In genomic region chr7:26515462-26515861, GRCh38 we compare ENCODE assay signal across 14 cellular contexts.
DNase-seq lines count a peak whose midpoint lies in the region; ATAC-seq, FAIRE-seq and TF ChIP-seq lines count a peak whose summit lies in the region.
"Had no signal": no experiment of that assay in that cellular context is flagged by ENCODE, and none has a peak within 500 bp of the region (broad histone marks: within the 10 kb centered on the region; RNA-seq: fewer than 3 reads in every experiment).

No MANE protein-coding gene starts in this region.

- H3K23ac ChIP-seq in neuronal stem cell (ENCODE audit: low read depth, low read length, poor library complexity) = no peak overlapping the region

- peaks cover 3% of the 10 kb centered on the region for H3K4me1 ChIP-seq in PC-3 (ENCODE audit: insufficient read depth, low read length)
- H3K4me1 ChIP-seq in neuronal stem cell (ENCODE audit: control insufficient read depth in 2 of 2, insufficient read depth in 1 of 2, low read depth in 1 of 2, low read length in 2 of 2) = no peaks in the 10 kb centered on the region
- H3K4me1 ChIP-seq: gastrocnemius medialis had no signal

- BruUV-seq in Calu3 (replicated peaks; lab: Mats Ljungman, UMichigan) (no TSS peak), PC-3 (replicated peaks; lab: Mats Ljungman, UMichigan) (no TSS peak)

- no peak overlapping the region for H3K4me2 ChIP-seq in PC-3 (ENCODE audit: low read length)
- H3K4me2 ChIP-seq in neuronal stem cell (ENCODE audit: insufficient read depth, low read length, poor library complexity, severe bottlenecking) = no peak overlapping the region
- H3K4me2 ChIP-seq: neural progenitor cell had no signal

- H3K27me3 Mint-ChIP-seq in Calu3 (ENCODE audit: unreplicated experiment) = no peaks in the 10 kb centered on the region

- H3K9ac ChIP-seq in PC-3 (ENCODE audit: low read length) = no peak overlapping the region
- H3K9ac ChIP-seq in neuronal stem cell (ENCODE audit: low read depth, low read length, poor library complexity) = no peak overlapping the region
- H3K9ac ChIP-seq: neural progenitor cell had no signal

- H3K27ac ChIP-seq in PC-3 (ENCODE audit: low read length) (no peak overlapping the region), neuronal stem cell (replicated peaks; ENCODE audit: low read length) (no peak overlapping the region)
- H3K27ac ChIP-seq: gastrocnemius medialis, neural progenitor cell had no signal

- H2AFZ ChIP-seq in PC-3 (ENCODE audit: low read length) (no peak overlapping the region), neuronal stem cell (ENCODE audit: low read length) (no peak overlapping the region)
- H2AFZ ChIP-seq: neural progenitor cell had no signal

- no peak overlapping the region for H3K18ac ChIP-seq in neuronal stem cell (ENCODE audit: low read length)

- H3K36me3 Mint-ChIP-seq in Calu3 (ENCODE audit: insufficient read depth, unreplicated experiment) = peaks cover 4% of the 10 kb centered on the region
- H3K36me3 Mint-ChIP-seq: neural progenitor cell had no signal

- FAIRE-seq in HTR-8/SVneo (lab: Jason Lieb, UNC) = no peak
- FAIRE-seq: GM18507 had no signal

- no peak overlapping the region for H3K4me3 ChIP-seq in PC-3 (ENCODE audit: low read length)
- H3K4me3 ChIP-seq in neuronal stem cell (ENCODE audit: low read length in 2 of 2) = no peak overlapping the region
- H3K4me3 ChIP-seq: gastrocnemius medialis, neural progenitor cell had no signal

- H4K91ac ChIP-seq in neuronal stem cell (ENCODE audit: low read depth, low read length, poor library complexity) = no peak overlapping the region

- no peaks in the 10 kb centered on the region for H3F3A ChIP-seq in PC-3 (ENCODE audit: low read length, unreplicated experiment)

- peaks cover 2% of the 10 kb centered on the region for H3K9me3 Mint-ChIP-seq in Calu3 (ENCODE audit: low read depth, unreplicated experiment)

- H4K8ac ChIP-seq in neuronal stem cell (ENCODE audit: low read depth, low read length) = no peak overlapping the region

- CTCF ChIA-PET in Calu3 (lab: Charles Lee) = interaction anchor here (0.5 to 2.2 kb wide), 15 partner anchors 9 to 1687 kb away, joined by 3 to 8 read pairs (median 4); no protein-coding TSS in a partner anchor
- CTCF ChIA-PET in PC-3 (lab: Charles Lee) = no interaction called here

- no peak overlapping the region for H2BK120ac ChIP-seq in neuronal stem cell (ENCODE audit: low read depth, low read length)

- TF ChIP-seq CTCF in Calu3 (IDR thresholded peaks at IDR 0.05; ENCODE audit: unreplicated experiment) = no peak
- no peak for TF ChIP-seq CTCF in PC-3 (conservative IDR thresholded peaks at IDR 0.05; ENCODE audit: low read depth, low read length)

- H3K36me3 ChIP-seq in PC-3 (ENCODE audit: low read depth, low read length) (no peaks in the 10 kb centered on the region), neuronal stem cell (replicated peaks in 1 of 2; ENCODE audit: control insufficient read depth in 2 of 2, insufficient read depth in 2 of 2, low read length in 2 of 2) (no peaks in the 10 kb centered on the region)
- H3K36me3 ChIP-seq: gastrocnemius medialis, neural progenitor cell had no signal

- POLR2A ChIA-PET in PC-3 (lab: Charles Lee; ENCODE audit: unreplicated experiment) = no interaction called here

- H3K4me3 Mint-ChIP-seq in Calu3 (ENCODE audit: low read depth, unreplicated experiment) = no peak overlapping the region
- H3K4me3 Mint-ChIP-seq: neural progenitor cell had no signal

- H3K27me3 ChIP-seq in PC-3 (ENCODE audit: low read length) (no peaks in the 10 kb centered on the region), neuronal stem cell (ENCODE audit: control insufficient read depth in 3 of 3, insufficient read depth in 3 of 3, low read depth in 1 of 3, low read length in 3 of 3) (peaks cover 0 to 9% (median 0%) of the 10 kb centered on the region in 3 experiments)
- H3K27me3 ChIP-seq: neural progenitor cell had no signal

- no peaks in the 10 kb centered on the region for H4K20me1 ChIP-seq in PC-3 (ENCODE audit: low read length)

- H2AK5ac ChIP-seq in neuronal stem cell (ENCODE audit: low read depth, low read length) = no peak overlapping the region

- H3K79me2 ChIP-seq in PC-3 (ENCODE audit: low read length) = no peaks in the 10 kb centered on the region

- no CpG with 5 or more reads among the region's 5 CpGs for WGBS in neuronal stem cell (ENCODE audit: extremely low coverage in 2 of 2, insufficient read length in 2 of 2, insufficient replicate concordance in 1 of 2), 2 donors

- ATAC-seq in PC-3 = peak; percentile 35; the same call in 1 of the 2 replicates
- ATAC-seq in GM21447 (IDR thresholded peaks at IDR 0.05; ENCODE audit: unreplicated experiment) = no peak
- ATAC-seq: gastrocnemius medialis had no signal

- no peak overlapping the region for H3K27ac Mint-ChIP-seq in Calu3 (ENCODE audit: unreplicated experiment)
- H3K27ac Mint-ChIP-seq: neural progenitor cell had no signal

- intact Hi-C loops in Calu3 (cut with micrococcal nuclease; ENCODE audit: unreplicated experiment) (no loop called here), PC-3 (cut with micrococcal nuclease) (no loop called here)

- H3K9me3 ChIP-seq in PC-3 (ENCODE audit: low read length) (no peaks in the 10 kb centered on the region), neuronal stem cell (replicated peaks in 1 of 2; ENCODE audit: control insufficient read depth in 2 of 2, insufficient read depth in 1 of 2, low read depth in 1 of 2, low read length in 2 of 2) (no peaks in the 10 kb centered on the region)
- H3K9me3 ChIP-seq: gastrocnemius medialis had no signal

- peaks cover 15% of the 10 kb centered on the region for H3K4me1 Mint-ChIP-seq in Calu3 (ENCODE audit: low read depth, unreplicated experiment)

- no peak overlapping the region for H2BK12ac ChIP-seq in neuronal stem cell (ENCODE audit: low read length)

- H3K14ac ChIP-seq in neuronal stem cell (ENCODE audit: low read length) = no peak overlapping the region

- no peak overlapping the region for H2BK15ac ChIP-seq in neuronal stem cell (ENCODE audit: low read length)

- H3K4ac ChIP-seq in neuronal stem cell (ENCODE audit: low read length) = no peak overlapping the region

- DNase-seq in Calu3 (peak; percentile 92), NCI-H1092 (lab: John Stamatoyannopoulos, UW) (peak; percentile 64), PC-3 (peak; percentile 34), glomerular visceral epithelial cell (ENCODE audit: extremely low spot score) (peak; percentile 51), NK-92 (lab: John Stamatoyannopoulos, UW; ENCODE audit: unreplicated experiment) (no peak), HTR-8/SVneo (ENCODE audit: insufficient read length, low spot score) (no peak), neuronal stem cell (ENCODE audit: low spot score) (no peak)
- DNase-seq: effector CD4-positive, alpha-beta T cell; gastrocnemius medialis; NCI-H1048; stimulated activated CD4-positive, alpha-beta T cell treated with anti-CD3 and anti-CD28 coated beads, Interleukin-12 subunit alpha, Interleukin-12 subunit beta, amount 100 ng/mL, for 4 hours had no signal

- H3K79me1 ChIP-seq in neuronal stem cell (ENCODE audit: low read depth, low read length) = no peaks in the 10 kb centered on the region

- no peak overlapping the region for H2BK5ac ChIP-seq in neuronal stem cell (ENCODE audit: low read length)

- no peaks in the 10 kb centered on the region for H3K9me2 ChIP-seq in PC-3 (replicated peaks; ENCODE audit: low read length)

Comparison
In these comparisons a context has a peak if more than half of its experiments do, and no peak if none do; other contexts are left out.
1. DNase-seq: peak in Calu3 (single experiment), NCI-H1092 (single experiment), PC-3 (single experiment) and glomerular visceral epithelial cell (single experiment); none in NK-92 (single experiment), HTR-8/SVneo (single experiment) and neuronal stem cell (single experiment).